Comparison of ENCODE assay signal across 23 cellular contexts in the genomic region with DNA sequence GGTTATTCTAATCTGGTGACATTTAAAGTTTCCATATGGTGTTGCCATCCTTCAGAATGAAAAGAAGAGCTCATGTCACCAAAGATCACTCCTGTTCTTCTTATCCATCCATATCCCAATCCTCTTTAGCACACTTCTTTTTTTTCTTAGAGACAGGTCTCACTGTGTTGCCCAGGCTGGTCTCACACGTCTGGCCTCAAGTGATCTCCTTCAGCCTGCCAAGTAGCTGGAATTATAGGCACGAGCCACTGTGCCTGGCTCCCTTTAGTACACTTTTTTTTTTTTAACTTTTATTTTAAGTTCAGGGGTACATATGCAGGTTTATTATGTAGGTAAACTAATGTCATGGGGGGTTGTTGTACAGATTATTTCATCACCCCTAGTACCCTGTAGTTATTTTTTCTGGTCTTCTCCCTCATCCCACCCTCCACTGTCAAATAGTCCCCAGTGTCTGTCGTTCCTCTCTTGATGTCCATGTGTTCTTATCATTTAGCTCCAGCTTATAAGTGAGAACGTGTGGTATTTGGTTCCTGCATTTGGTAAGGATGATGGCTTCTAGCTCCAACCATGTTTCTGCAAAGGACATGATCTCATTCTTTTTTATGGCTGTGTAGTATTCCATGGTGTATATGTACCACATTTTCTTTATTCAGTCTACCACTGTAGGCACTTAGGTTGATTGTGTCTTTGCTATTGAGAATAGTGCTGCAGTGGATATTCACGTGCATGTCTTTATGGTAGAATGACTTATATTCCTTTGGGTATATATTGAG.
"Had no signal": no experiment of that assay in that cellular context is flagged by ENCODE, and none has a peak within 500 bp of the region (broad histone marks: within the 10 kb centered on the region; RNA-seq: fewer than 3 reads in every experiment).

No MANE protein-coding gene starts in this region.

- ATAC-seq: activated T-cell treated with anti-CD3 and anti-CD28 coated beads, Interleukin-2, amount 50 U/mL, for 4 hours; mucosa of descending colon; sciatic nerve; stimulated activated naive B cell treated with anti-CD40 and anti-IgM and Interleukin-4, amounts not matched to agents 10 μg/mL and 1 μg/mL and 100 μg/mL, for 72 hours; T-helper 17 cell had no signal

- H3K27ac ChIP-seq: epithelial cell of prostate had no signal

- H3K4me3 ChIP-seq: mucosa of descending colon, smooth muscle cell had no signal

- H3K9me3 ChIP-seq: mucosa of descending colon had no signal

- H3K4me2 ChIP-seq: smooth muscle cell had no signal

- DNase-seq: activated CD4-positive, alpha-beta T cell treated with anti-CD3 and anti-CD28 coated beads for 4 hours; activated CD4-positive, alpha-beta T cell treated with anti-CD3 and anti-CD28 coated beads, Interleukin-2, amount 50 U/mL, for 48 hours; activated CD4-positive, CD25-positive, alpha-beta regulatory T cell; activated CD8-positive, alpha-beta memory T cell treated with anti-CD3 and anti-CD28 coated beads, Interleukin-2, amount 50 U/mL, for 48 hours; activated effector memory CD4-positive, alpha-beta T cell treated with Interleukin-2 at 50 U/mL for 16 hours; activated naive CD4-positive, alpha-beta T cell treated with anti-CD3 and anti-CD28 coated beads for 36 hours; activated naive CD8-positive, alpha-beta T cell treated with anti-CD3 and anti-CD28 coated beads, Interleukin-2, amount 10 ng/mL, durations not matched to agents 7 days and 5 days; activated T-cell treated with anti-CD3 and anti-CD28 coated beads, Interleukin-2, amount 50 U/mL, for 4 hours; amygdala; cortex of kidney; endodermal cell; hippocampal formation; mesendoderm; mucosa of descending colon; occipital lobe; stimulated activated CD4-positive, alpha-beta T cell treated with anti-CD3 and anti-CD28 coated beads, Interleukin-15, amount 100 ng/mL, for 24 hours; stimulated activated CD8-positive, alpha-beta memory T cell treated with anti-CD3 and anti-CD28 coated beads, Interleukin-4, amount 100 ng/mL, for 48 hours; stimulated activated naive B cell treated with anti-CD40 and anti-IgM and Interleukin-4, amounts not matched to agents 10 μg/mL and 1 μg/mL and 100 μg/mL, for 72 hours; SW 1271; T-helper 17 cell had no signal
